ENCODE assay signal across 8 cellular contexts in the genomic region with DNA sequence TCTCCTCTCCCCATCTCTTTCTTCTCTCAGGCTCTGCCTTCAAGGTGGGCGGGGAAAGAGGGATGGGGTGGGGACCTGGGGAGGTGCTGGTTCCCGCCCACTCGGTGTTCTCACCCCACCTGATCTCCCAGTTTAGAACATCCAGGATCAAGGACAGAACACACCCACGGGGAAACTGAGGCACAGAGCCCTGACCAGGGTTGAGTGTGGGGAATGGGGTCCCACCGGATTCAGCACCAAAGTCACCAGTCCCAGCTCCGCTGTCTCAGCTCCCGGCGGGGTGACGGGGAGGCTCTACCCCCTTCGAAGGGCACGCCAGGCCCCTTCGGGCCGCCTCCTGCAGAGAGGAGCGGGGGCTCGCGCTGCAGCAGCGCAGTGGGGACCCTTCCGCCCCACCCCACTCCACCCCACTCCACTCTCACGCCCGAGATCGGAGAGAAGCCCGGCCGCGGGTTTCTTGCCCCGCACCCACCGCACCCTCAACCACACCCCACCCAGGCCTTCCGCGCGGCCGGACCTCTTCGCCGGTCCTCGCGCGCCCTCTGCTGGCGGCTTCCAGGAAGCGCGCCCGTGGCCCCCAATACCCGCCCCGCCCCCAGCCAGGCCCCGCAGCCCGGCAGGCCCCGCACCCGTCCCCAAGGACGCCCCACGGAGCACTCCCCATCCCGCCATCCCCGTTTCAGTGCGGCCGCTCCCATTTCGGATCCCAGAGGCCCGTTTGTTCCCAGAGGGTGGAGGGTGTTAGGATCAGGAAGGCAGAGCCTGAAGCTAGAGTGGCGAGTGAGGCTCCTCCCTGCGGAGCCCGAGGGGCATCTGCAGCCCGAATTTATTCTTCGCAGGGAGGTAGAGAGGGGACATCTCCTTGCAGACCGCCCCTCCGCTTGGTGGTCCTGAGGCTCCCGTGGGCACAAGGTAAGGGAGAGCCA. TPM values are rescaled to one million over a fixed set of nuclear protein-coding genes. Genes with fewer than 3 reads are reported as not detected.
A peak's percentile ranks its signal among the peaks of the same experiment; 100 is the strongest.
DNase-seq lines count a peak whose midpoint lies in the region; ATAC-seq and TF ChIP-seq lines count a peak whose summit lies in the region.

No MANE protein-coding gene starts in this region.

- CTCF ChIA-PET in GM10248 (lab: Yijun Ruan, JAX), result interaction anchor here (0.5 to 7.1 kb wide), 53 partner anchors 10 to 527 kb away, joined by 3 to 116 read pairs (median 4); partner anchors contain the start of genes DPCD and POLL

- POLR2A ChIA-PET in GM10248 (lab: Yijun Ruan, JAX), result interaction anchor here (0.6 kb wide), 1 partner anchor 262 kb away, joined by 7 read pairs; no protein-coding TSS in a partner anchor

- TF ChIP-seq CTCF in GM10248 (IDR thresholded peaks at IDR 0.05; ENCODE audit: control extremely low read depth, extremely low read depth, low read depth, missing control alignments), result peak; percentile 83

- DNase-seq in GM10248 (ENCODE audit: extremely low spot score) (peak; percentile 92), NCI-H146 treated with DMSO at 0.1 percent for 48 hours (lab: John Stamatoyannopoulos, UW; ENCODE audit: unreplicated experiment) (peak; percentile 54), cerebellum (ENCODE audit: low spot score) (peak; percentile 86), kidney tubule cell (ENCODE audit: low spot score) (peak; percentile 59), amniotic stem cell (lab: John Stamatoyannopoulos, UW) (no peak)
- DNase-seq in activated CD4-positive, CD25-positive, alpha-beta regulatory T cell treated with anti-CD3 and anti-CD28 coated beads, Interleukin-2, amount 50 U/mL, for 72 hours, result peak; percentile 84
- DNase-seq in stimulated activated CD4-positive, alpha-beta T cell treated with anti-CD3 and anti-CD28 coated beads, Interleukin-1b, Interleukin-23, amount 100 ng/mL, for 1 hour (ENCODE audit: low read depth in 2 of 2), result peak; percentile 55 to 75

- peak; percentile 75 for ATAC-seq in HG02588 (IDR thresholded peaks at IDR 0.05; ENCODE audit: unreplicated experiment)

RNA-seq across cellular contexts. Expression of gene POLL, which starts 18.0 kb away (rescaled TPM):
- 14.4 TPM for total RNA-seq in cerebellum

RNA-seq across cellular contexts. Expression of gene DPCD, which starts 18.0 kb away (rescaled TPM):
- 13.1 TPM for total RNA-seq in cerebellum
